Comparison of ENCODE assay signal across 8 cellular contexts in genomic region chr11:17479284-17480214, GRCh38. TPM values are rescaled to one million over a fixed set of nuclear protein-coding genes. Genes with fewer than 3 reads are reported as not detected.
DNase-seq lines count a peak whose midpoint lies in the region; ATAC-seq and TF ChIP-seq lines count a peak whose summit lies in the region.

No MANE protein-coding gene starts in this region.

- no peaks in the 10 kb centered on the region for H3K36me3 ChIP-seq in HCT116 (ENCODE audit: control insufficient read depth in 1 of 2, insufficient read depth in 2 of 2, low read length in 2 of 2)

- H2AFZ ChIP-seq in HCT116 (ENCODE audit: low read depth, low read length, poor library complexity, severe bottlenecking): peak overlapping the region; percentile 87

- H3K9me3 ChIP-seq in HCT116 (ENCODE audit: control insufficient read depth in 1 of 2, insufficient read depth in 1 of 2, low read depth in 1 of 2, low read length in 2 of 2): no peaks in the 10 kb centered on the region

- no peak overlapping the region for H3K9ac ChIP-seq in HCT116 (ENCODE audit: low read length)

- no peaks in the 10 kb centered on the region for H3K27me3 ChIP-seq in HCT116 (ENCODE audit: insufficient read depth, low read length)

- H3K27ac ChIP-seq in HCT116 (ENCODE audit: low read depth, low read length): no peak overlapping the region

- no peaks in the 10 kb centered on the region for H4K20me1 ChIP-seq in HCT116 (ENCODE audit: insufficient read depth)

- CTCF ChIA-PET in HCT116 (lab: Charles Lee): interaction anchor here (0.9 to 1.4 kb wide), 6 partner anchors 48 to 272 kb away, joined by 3 to 9 read pairs (median 4); partner anchors contain the start of genes KCNJ11 and PIK3C2A

- intact Hi-C loops in HCT116 (cut with micrococcal nuclease): loop anchor here (1.0 kb wide), 1 partner anchor 90 kb away; no protein-coding TSS in a partner anchor
- intact Hi-C loops in posterior cingulate gyrus (cut with DNase I): no loop called here

- ATAC-seq in HCT116 (peak; percentile 98), GM19395 (IDR thresholded peaks at IDR 0.05; ENCODE audit: unreplicated experiment) (no peak)

- POLR2A ChIA-PET in HCT116 (lab: Charles Lee): no interaction called here

- DNase-seq in HCT116 (ENCODE audit: low read depth, low spot score) (peak; percentile 49), NCI-H774 (lab: John Stamatoyannopoulos, UW) (peak; percentile 52), foreskin fibroblast (peak; percentile 12 to 55), posterior cingulate gyrus (peak in 6 of 10 donors; percentile 33 to 90 (median 44)), RPMI8226 (no peak), GDM1 (lab: John Stamatoyannopoulos, UW) (no peak)
- no peak for DNase-seq in stimulated activated naive CD4-positive, alpha-beta T cell (lab: John Stamatoyannopoulos, UW)

- BruUV-seq in HCT116 (replicated peaks; lab: Mats Ljungman, UMichigan): no TSS peak

- TF ChIP-seq CTCF in HCT116 (IDR thresholded peaks at IDR 0.05 in 2 of 3, conservative IDR thresholded peaks at IDR 0.05 in 1 of 3; ENCODE audit: borderline replicate concordance in 1 of 3, insufficient read depth in 1 of 3, low read depth in 2 of 3, low read length in 2 of 3) (no peak), foreskin fibroblast (IDR thresholded peaks at IDR 0.05; ENCODE audit: low read depth, low read length) (no peak)

- H3K4me3 ChIP-seq in HCT116 (replicated peaks in 1 of 2; ENCODE audit: low read depth in 1 of 2, low read length in 2 of 2) (no peak overlapping the region), foreskin fibroblast (ENCODE audit: low read depth in 1 of 2, low read length in 2 of 2) (no peak overlapping the region)

- H3K4me2 ChIP-seq in HCT116 (ENCODE audit: low read length): peak overlapping the region; percentile 64

- no peaks in the 10 kb centered on the region for H3K9me2 ChIP-seq in HCT116 (ENCODE audit: insufficient read depth)

- RAD21 ChIA-PET in HCT116 (lab: Charles Lee; ENCODE audit: low non-redundant PET in 1 of 2, low total read pairs in 2 of 2, uncharacterized antibody in 2 of 2, unreplicated experiment in 2 of 2): interaction anchor here in 1 of 2 experiments (1.0 kb wide), 1 partner anchor 91 kb away, joined by 4 read pairs; the partner anchor contains the start of gene KCNJ11

- TF ChIP-seq RAD21 in HCT116 (IDR thresholded peaks at IDR 0.05; ENCODE audit: low read depth): no peak

- no peaks in the 10 kb centered on the region for H3K79me2 ChIP-seq in HCT116 (ENCODE audit: insufficient read depth, low read length)

- TF ChIP-seq POLR2A in HCT116 (IDR thresholded peaks at IDR 0.05; ENCODE audit: borderline replicate concordance, extremely low read depth, insufficient read depth, insufficient read length): no peak

- H3K4me1 ChIP-seq in HCT116 (ENCODE audit: control insufficient read depth in 1 of 2, insufficient read depth in 2 of 2, low read length in 2 of 2): peaks cover 0 to 10% of the 10 kb centered on the region in 2 experiments; a peak in 2 of 4 replicates

TF ChIP-seq in HCT116, 20 proteins besides CTCF, POLR2A, EP300 and RAD21:
- TF ChIP-seq SP1 (IDR thresholded peaks at IDR 0.05; ENCODE audit: low read depth) (peak; percentile 75), JUND (IDR thresholded peaks at IDR 0.05) (peak; percentile 40; the same call in 1 of the 2 replicates), REST (IDR thresholded peaks at IDR 0.05; ENCODE audit: low read depth) (no peak), YY1 (IDR thresholded peaks at IDR 0.05; ENCODE audit: extremely low read depth, insufficient replicate concordance, low read depth, low read length) (peak; percentile 58)

RNA-seq across cellular contexts. Expression of gene ABCC8, which starts 2.9 kb away (rescaled TPM):
- 0.39 TPM for total RNA-seq in HCT116 (2021; ENCODE audit: unreplicated experiment)
- 0.19 and 0.20 TPM in 2 replicates for polyA plus RNA-seq in HCT116 (2012)

Comparison
In these comparisons a context has a peak if more than half of its experiments do, and no peak if none do; other contexts are left out.
1. DNase-seq: peak in HCT116 (single experiment), NCI-H774 (single experiment), foreskin fibroblast (2 of 2) and posterior cingulate gyrus (6 of 10); none in RPMI8226 (single experiment), GDM1 (single experiment) and stimulated activated naive CD4-positive, alpha-beta T cell (0 of 6).